Comparison of ENCODE assay signal across 14 cellular contexts in the genomic region with DNA sequence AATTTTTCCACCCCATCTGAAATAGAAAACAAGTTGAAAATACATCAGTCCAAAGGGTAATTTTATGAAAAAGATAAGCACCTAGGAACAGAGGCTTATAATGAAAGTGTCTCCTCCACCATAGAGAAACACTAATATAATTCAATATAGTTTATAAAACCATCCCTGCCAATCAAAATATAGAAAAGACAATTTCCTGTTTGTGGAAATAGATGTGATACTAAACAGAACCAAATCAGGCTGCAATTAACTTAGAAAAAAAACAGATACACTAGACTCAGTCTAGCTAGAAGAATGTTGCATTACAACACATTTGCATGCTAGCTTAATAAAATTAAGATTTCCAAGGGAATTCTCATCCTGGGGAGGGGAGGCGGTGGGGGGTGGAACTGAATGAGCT.
DNase-seq lines count a peak whose midpoint lies in the region; ATAC-seq, FAIRE-seq and TF ChIP-seq lines count a peak whose summit lies in the region.
"Had no signal": no experiment of that assay in that cellular context is flagged by ENCODE, and none has a peak within 500 bp of the region (broad histone marks: within the 10 kb centered on the region; RNA-seq: fewer than 3 reads in every experiment).

No MANE protein-coding gene starts in this region.

- H3K36me3 ChIP-seq in GM23338 (ENCODE audit: insufficient read depth): no peaks in the 10 kb centered on the region

- H3K79me2 ChIP-seq in GM23338 (replicated peaks; ENCODE audit: insufficient read depth): no peaks in the 10 kb centered on the region

- peak overlapping the region; percentile 46 for H3K27ac ChIP-seq in GM23338 (ENCODE audit: low read depth)
- H3K27ac ChIP-seq: A549 had no signal

- H3K9me3 Mint-ChIP-seq in GM23338: no peaks in the 10 kb centered on the region
- no peaks in the 10 kb centered on the region for H3K9me3 Mint-ChIP-seq in osteocyte (ENCODE audit: unreplicated experiment)
- H3K9me3 Mint-ChIP-seq: CD8-positive, alpha-beta T cell had no signal

- no peak overlapping the region for H3K4me2 ChIP-seq in GM23338
- H3K4me2 ChIP-seq: A549 had no signal

- DNase-seq in D721Med (ENCODE audit: insufficient read length, low spot score) (no peak), GM23338 (ENCODE audit: low spot score) (no peak), OCI-M1 (lab: John Stamatoyannopoulos, UW) (peak; percentile 36), osteocyte (ENCODE audit: extremely low spot score, unreplicated experiment) (no peak), NCI-H2029 (lab: John Stamatoyannopoulos, UW) (no peak), T-helper 9 cell (no peak)
- DNase-seq: CD8-positive, alpha-beta T cell; COR-L47; DND-41 had no signal

- H3K27ac Mint-ChIP-seq in GM23338 (no peak overlapping the region), osteocyte (ENCODE audit: unreplicated experiment) (no peak overlapping the region)
- H3K27ac Mint-ChIP-seq: CD8-positive, alpha-beta T cell had no signal

- no peak overlapping the region for H2AFZ ChIP-seq in GM23338

- H3K4me1 Mint-ChIP-seq in GM23338 (peaks cover 37% of the 10 kb centered on the region), osteocyte (ENCODE audit: unreplicated experiment) (peaks cover 10% of the 10 kb centered on the region)

- H3K27me3 ChIP-seq in GM23338 (ENCODE audit: insufficient read depth): no peaks in the 10 kb centered on the region

- no peak overlapping the region for H3K4me3 ChIP-seq in GM23338
- H3K4me3 ChIP-seq: A549 had no signal

- no peaks in the 10 kb centered on the region for H3F3A ChIP-seq in GM23338 (replicated peaks; ENCODE audit: low read depth)

- H3K27me3 Mint-ChIP-seq in GM23338 (ENCODE audit: insufficient read depth, low read depth, poor library complexity): peaks cover 1% of the 10 kb centered on the region
- no peaks in the 10 kb centered on the region for H3K27me3 Mint-ChIP-seq in osteocyte (ENCODE audit: unreplicated experiment)

- no peaks in the 10 kb centered on the region for H3K9me2 ChIP-seq in GM23338 (ENCODE audit: insufficient read depth)

- no peak for ATAC-seq in GM23338
- ATAC-seq: A549; CD8-positive, alpha-beta T cell; HCT116 had no signal

- FAIRE-seq in D721Med (lab: Jason Lieb, UNC): peak; percentile 51
- FAIRE-seq in colon (lab: Jason Lieb, UNC): peak; percentile 78
- FAIRE-seq: A549, H54 had no signal

- no peaks in the 10 kb centered on the region for H4K20me1 ChIP-seq in GM23338 (replicated peaks; ENCODE audit: insufficient read depth)

- H3K4me3 Mint-ChIP-seq in GM23338: no peak overlapping the region
- H3K4me3 Mint-ChIP-seq in osteocyte (ENCODE audit: unreplicated experiment): no peak overlapping the region
- H3K4me3 Mint-ChIP-seq: CD8-positive, alpha-beta T cell had no signal

- H3K4me1 ChIP-seq in GM23338 (ENCODE audit: insufficient read depth): peaks cover 19% of the 10 kb centered on the region
- H3K4me1 ChIP-seq: A549 had no signal

- TF ChIP-seq CTCF in D721Med (IDR thresholded peaks at IDR 0.05; ENCODE audit: insufficient read depth, missing control alignments): no peak
- TF ChIP-seq CTCF in GM23338 (conservative IDR thresholded peaks at IDR 0.05; ENCODE audit: low read depth in 2 of 2): no peak
- TF ChIP-seq CTCF in osteocyte (IDR thresholded peaks at IDR 0.05): no peak

- H3K36me3 Mint-ChIP-seq in GM23338 (ENCODE audit: low read depth): no peaks in the 10 kb centered on the region
- no peaks in the 10 kb centered on the region for H3K36me3 Mint-ChIP-seq in osteocyte (ENCODE audit: unreplicated experiment)
- H3K36me3 Mint-ChIP-seq: CD14-positive monocyte; CD8-positive, alpha-beta T cell had no signal

TF ChIP-seq in GM23338, 12 proteins besides CTCF, POLR2A, EP300 and RAD21 (continues in another document):
- TF ChIP-seq EZH2 (IDR thresholded peaks at IDR 0.05; ENCODE audit: low read depth, unreplicated experiment): no peak
- TF ChIP-seq NANOG (IDR thresholded peaks at IDR 0.05; ENCODE audit: borderline replicate concordance): no peak
- TF ChIP-seq, protein P1, sequence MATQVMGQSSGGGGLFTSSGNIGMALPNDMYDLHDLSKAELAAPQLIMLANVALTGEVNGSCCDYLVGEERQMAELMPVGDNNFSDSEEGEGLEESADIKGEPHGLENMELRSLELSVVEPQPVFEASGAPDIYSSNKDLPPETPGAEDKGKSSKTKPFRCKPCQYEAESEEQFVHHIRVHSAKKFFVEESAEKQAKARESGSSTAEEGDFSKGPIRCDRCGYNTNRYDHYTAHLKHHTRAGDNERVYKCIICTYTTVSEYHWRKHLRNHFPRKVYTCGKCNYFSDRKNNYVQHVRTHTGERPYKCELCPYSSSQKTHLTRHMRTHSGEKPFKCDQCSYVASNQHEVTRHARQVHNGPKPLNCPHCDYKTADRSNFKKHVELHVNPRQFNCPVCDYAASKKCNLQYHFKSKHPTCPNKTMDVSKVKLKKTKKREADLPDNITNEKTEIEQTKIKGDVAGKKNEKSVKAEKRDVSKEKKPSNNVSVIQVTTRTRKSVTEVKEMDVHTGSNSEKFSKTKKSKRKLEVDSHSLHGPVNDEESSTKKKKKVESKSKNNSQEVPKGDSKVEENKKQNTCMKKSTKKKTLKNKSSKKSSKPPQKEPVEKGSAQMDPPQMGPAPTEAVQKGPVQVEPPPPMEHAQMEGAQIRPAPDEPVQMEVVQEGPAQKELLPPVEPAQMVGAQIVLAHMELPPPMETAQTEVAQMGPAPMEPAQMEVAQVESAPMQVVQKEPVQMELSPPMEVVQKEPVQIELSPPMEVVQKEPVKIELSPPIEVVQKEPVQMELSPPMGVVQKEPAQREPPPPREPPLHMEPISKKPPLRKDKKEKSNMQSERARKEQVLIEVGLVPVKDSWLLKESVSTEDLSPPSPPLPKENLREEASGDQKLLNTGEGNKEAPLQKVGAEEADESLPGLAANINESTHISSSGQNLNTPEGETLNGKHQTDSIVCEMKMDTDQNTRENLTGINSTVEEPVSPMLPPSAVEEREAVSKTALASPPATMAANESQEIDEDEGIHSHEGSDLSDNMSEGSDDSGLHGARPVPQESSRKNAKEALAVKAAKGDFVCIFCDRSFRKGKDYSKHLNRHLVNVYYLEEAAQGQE (IDR thresholded peaks at IDR 0.05; ENCODE audit: unreplicated experiment): no peak
- TF ChIP-seq, protein P2, sequence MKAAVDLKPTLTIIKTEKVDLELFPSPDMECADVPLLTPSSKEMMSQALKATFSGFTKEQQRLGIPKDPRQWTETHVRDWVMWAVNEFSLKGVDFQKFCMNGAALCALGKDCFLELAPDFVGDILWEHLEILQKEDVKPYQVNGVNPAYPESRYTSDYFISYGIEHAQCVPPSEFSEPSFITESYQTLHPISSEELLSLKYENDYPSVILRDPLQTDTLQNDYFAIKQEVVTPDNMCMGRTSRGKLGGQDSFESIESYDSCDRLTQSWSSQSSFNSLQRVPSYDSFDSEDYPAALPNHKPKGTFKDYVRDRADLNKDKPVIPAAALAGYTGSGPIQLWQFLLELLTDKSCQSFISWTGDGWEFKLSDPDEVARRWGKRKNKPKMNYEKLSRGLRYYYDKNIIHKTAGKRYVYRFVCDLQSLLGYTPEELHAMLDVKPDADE (IDR thresholded peaks at IDR 0.05): no peak
- TF ChIP-seq POLR2AphosphoS5 (IDR thresholded peaks at IDR 0.05; ENCODE audit: low read depth): no peak
- TF ChIP-seq JUNB (IDR thresholded peaks at IDR 0.05; ENCODE audit: unreplicated experiment): no peak
